In the genomic region with DNA sequence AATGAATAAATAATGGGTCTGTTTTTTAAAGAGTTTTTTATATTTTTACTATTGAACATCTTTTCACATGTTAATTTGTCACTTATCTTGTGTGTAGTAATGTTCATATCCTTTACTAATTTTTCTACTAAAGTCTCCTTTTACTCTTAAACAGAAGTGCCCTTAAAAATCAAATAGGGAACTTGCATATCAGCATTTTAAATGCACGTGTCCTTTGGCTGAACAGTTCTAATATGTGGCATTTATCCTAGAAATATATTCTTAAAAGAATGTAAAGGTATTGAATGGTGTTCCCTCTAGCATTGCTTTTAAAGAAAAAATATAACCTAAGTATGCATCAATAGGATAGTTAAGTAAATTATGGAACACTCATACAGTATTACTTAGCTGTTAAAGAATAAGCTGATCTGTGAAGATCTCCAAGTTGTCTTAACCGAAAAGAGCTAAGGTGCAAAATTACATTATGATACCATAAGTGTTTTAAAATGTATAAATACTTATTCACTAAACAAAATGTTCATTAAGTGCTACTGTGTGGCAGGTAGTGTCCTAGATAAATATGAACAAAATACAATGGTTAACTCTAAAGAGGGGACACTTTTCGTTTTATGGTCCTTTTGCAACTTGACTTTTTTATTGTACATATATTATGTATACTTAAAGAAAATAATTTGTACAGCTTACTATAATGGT, we compare ENCODE assay signal across 8 cellular contexts. TPM values are rescaled to one million over a fixed set of nuclear protein-coding genes. Genes with fewer than 3 reads are reported as not detected.
DNase-seq lines count a peak whose midpoint lies in the region; ATAC-seq and TF ChIP-seq lines count a peak whose summit lies in the region.

No MANE protein-coding gene starts in this region.

- H4K20me1 ChIP-seq in BLaER1: no peaks in the 10 kb centered on the region

- DNase-seq in MG63 (no peak), coronary artery (ENCODE audit: low spot score) (no peak), NCI-H1417 (lab: John Stamatoyannopoulos, UW) (no peak), NCI-H2107 treated with DMSO at 0.1 percent for 48 hours (lab: John Stamatoyannopoulos, UW; ENCODE audit: unreplicated experiment) (no peak)
- no peak for DNase-seq in natural killer cell treated with Interleukin-12 subunit alpha and Interleukin-12 subunit beta and Interleukin-15 and Interleukin-18, amount 100 ng/mL, for 72 hours (ENCODE audit: low spot score)
- no peak for DNase-seq in stimulated activated CD4-positive, alpha-beta T cell treated with anti-CD3 and anti-CD28 coated beads, Interleukin-4, amount 100 ng/mL, for 24 hours

- peak overlapping the region; percentile 83 for H3K4me2 ChIP-seq in BLaER1

- no peak for TF ChIP-seq CTCF in coronary artery (IDR thresholded peaks at IDR 0.05)

- H3K4me1 ChIP-seq in BLaER1: 0 out of 2 replicates have a peak, but pooled peaks cover 9% of the 10 kb centered on the region

- peaks cover 23% of the 10 kb centered on the region in 2 donors for H3K27me3 Mint-ChIP-seq in natural killer cell treated with Interleukin-12 subunit alpha and Interleukin-12 subunit beta and Interleukin-15 and Interleukin-18, amount 100 ng/mL, for 72 hours

- H3K9ac ChIP-seq in BLaER1: peak overlapping the region; percentile 72

- H3K36me3 Mint-ChIP-seq in natural killer cell treated with Interleukin-12 subunit alpha and Interleukin-12 subunit beta and Interleukin-15 and Interleukin-18, amount 100 ng/mL, for 72 hours: peaks cover 28% of the 10 kb centered on the region

- peaks cover 4% of the 10 kb centered on the region; the same call in 1 of the 2 replicates for H3K9me3 ChIP-seq in BLaER1
- H3K9me3 ChIP-seq in MG63: 0 out of 2 replicates have a peak, but pooled peaks cover 4% of the 10 kb centered on the region

- H3K27ac Mint-ChIP-seq in natural killer cell treated with Interleukin-12 subunit alpha and Interleukin-12 subunit beta and Interleukin-15 and Interleukin-18, amount 100 ng/mL, for 72 hours: no peak overlapping the region

- H3K4me3 Mint-ChIP-seq in natural killer cell treated with Interleukin-12 subunit alpha and Interleukin-12 subunit beta and Interleukin-15 and Interleukin-18, amount 100 ng/mL, for 72 hours: peak overlapping the region; percentile 77

- H3K4me1 Mint-ChIP-seq in natural killer cell treated with Interleukin-12 subunit alpha and Interleukin-12 subunit beta and Interleukin-15 and Interleukin-18, amount 100 ng/mL, for 72 hours (ENCODE audit: low read depth in 2 of 2): peaks cover 10 to 12% of the 10 kb centered on the region in 2 donors

- ATAC-seq in natural killer cell treated with Interleukin-12 subunit alpha and Interleukin-12 subunit beta and Interleukin-15 and Interleukin-18, amount 100 ng/mL, for 72 hours: no peak
- no peak for ATAC-seq in HG03565 (IDR thresholded peaks at IDR 0.05; ENCODE audit: unreplicated experiment)

- H3K36me3 ChIP-seq in BLaER1 (peaks cover 40% of the 10 kb centered on the region), MG63 (peaks cover 11% of the 10 kb centered on the region)

- no peak overlapping the region for H3K27ac ChIP-seq in BLaER1
- H3K27ac ChIP-seq in coronary artery: peak overlapping the region in 1 of 2 donors; percentile 3

- H3K4me3 ChIP-seq in BLaER1 (peak overlapping the region; percentile 69), MG63 (peak overlapping the region; percentile 67), coronary artery (peak overlapping the region; percentile 83)

- no peaks in the 10 kb centered on the region for H3K9me3 Mint-ChIP-seq in natural killer cell treated with Interleukin-12 subunit alpha and Interleukin-12 subunit beta and Interleukin-15 and Interleukin-18, amount 100 ng/mL, for 72 hours

- peaks cover 34% of the 10 kb centered on the region for H3K27me3 ChIP-seq in BLaER1
- no peaks in the 10 kb centered on the region for H3K27me3 ChIP-seq in MG63

RNA-seq across cellular contexts. Expression of a gene that starts 0.6 kb away (rescaled TPM):
- total RNA-seq in MG63 (2014; rRNA removed; shearing (Covaris generic); ENCODE audit: low replicate concordance): 4.6 and 9.3 TPM in 2 replicates
- 1 to 10 TPM; 1.6 to 2.6 TPM for total RNA-seq in natural killer cell treated with Interleukin-12 subunit alpha and Interleukin-12 subunit beta and Interleukin-15 and Interleukin-18, amount 100 ng/mL, for 72 hours

RNA-seq across cellular contexts. Expression of a gene that starts 13.8 kb away (rescaled TPM):
- 9.2 and 20.0 TPM in 2 replicates for total RNA-seq in MG63 (2014; rRNA removed; shearing (Covaris generic); ENCODE audit: low replicate concordance)
- total RNA-seq in natural killer cell treated with Interleukin-12 subunit alpha and Interleukin-12 subunit beta and Interleukin-15 and Interleukin-18, amount 100 ng/mL, for 72 hours: 1 to 10 TPM; 6.7 to 8.3 TPM

RNA-seq across cellular contexts. Expression of a gene that starts 21.6 kb away (rescaled TPM):
- not detected in 2 replicates for total RNA-seq in MG63 (2014; rRNA removed; shearing (Covaris generic); ENCODE audit: low replicate concordance)
- total RNA-seq in natural killer cell treated with Interleukin-12 subunit alpha and Interleukin-12 subunit beta and Interleukin-15 and Interleukin-18, amount 100 ng/mL, for 72 hours: under 1 TPM in 1 of 2 donors, not detected in 1; 0.45 TPM

RNA-seq across cellular contexts. Expression of a gene that starts 28.7 kb away (rescaled TPM):
- 0.59 and 2.6 TPM in 2 replicates for total RNA-seq in MG63 (2014; rRNA removed; shearing (Covaris generic); ENCODE audit: low replicate concordance)
- 1 to 10 TPM; 3.3 to 4.7 TPM for total RNA-seq in natural killer cell treated with Interleukin-12 subunit alpha and Interleukin-12 subunit beta and Interleukin-15 and Interleukin-18, amount 100 ng/mL, for 72 hours

RNA-seq across cellular contexts. Expression of a gene that starts 55.2 kb away (rescaled TPM):
- total RNA-seq in MG63 (2014; rRNA removed; shearing (Covaris generic); ENCODE audit: low replicate concordance): 26.2 and 34.9 TPM in 2 replicates
- 1 to 10 TPM in 1 of 2 donors, under 1 TPM in 1; 0.40 to 2.0 TPM for total RNA-seq in natural killer cell treated with Interleukin-12 subunit alpha and Interleukin-12 subunit beta and Interleukin-15 and Interleukin-18, amount 100 ng/mL, for 72 hours
